In the genomic region with DNA sequence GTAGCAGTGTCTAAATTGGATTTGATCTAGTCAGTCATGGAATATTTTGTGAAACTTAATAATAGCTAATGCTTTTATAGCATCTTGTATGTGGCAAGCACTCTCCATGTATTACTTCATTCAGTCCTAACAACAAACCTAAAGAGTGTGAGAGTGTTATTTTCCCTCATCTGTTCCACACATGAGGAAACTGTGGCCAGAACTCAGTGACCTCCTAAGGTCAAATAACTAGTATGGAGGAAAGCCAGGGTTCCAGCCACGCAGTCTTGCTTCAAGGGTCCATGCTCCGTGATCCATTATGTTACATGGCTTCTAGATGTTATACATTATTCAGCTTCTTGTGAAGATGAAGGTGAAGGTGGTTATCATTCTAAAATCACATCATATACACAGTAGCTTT, we compare ENCODE assay signal across 14 cellular contexts. TPM values are rescaled to one million over a fixed set of nuclear protein-coding genes. Genes with fewer than 3 reads are reported as not detected.
DNase-seq lines count a peak whose midpoint lies in the region; ATAC-seq and TF ChIP-seq lines count a peak whose summit lies in the region.
"Had no signal": no experiment of that assay in that cellular context is flagged by ENCODE, and none has a peak within 500 bp of the region (broad histone marks: within the 10 kb centered on the region; RNA-seq: fewer than 3 reads in every experiment).

No MANE protein-coding gene starts in this region.

- H3K4me3 Mint-ChIP-seq in activated CD8-positive, alpha-beta T cell treated with anti-CD3 and anti-CD28 coated beads for 36 hours = no peak overlapping the region
- H3K4me3 Mint-ChIP-seq: activated CD8-positive, alpha-beta T cell treated with anti-CD3 and anti-CD28 coated beads, Interleukin-2, amount 10 ng/mL, durations not matched to agents 7 days and 5 days; activated naive CD8-positive, alpha-beta T cell treated with anti-CD3 and anti-CD28 coated beads, Interleukin-2, amount 10 ng/mL, durations not matched to agents 7 days and 5 days; activated T-cell treated with anti-CD3 and anti-CD28 coated beads, Interleukin-2, amount 50 U/mL, for 72 hours; H9 had no signal

- H3K9me3 Mint-ChIP-seq in activated CD8-positive, alpha-beta T cell treated with anti-CD3 and anti-CD28 coated beads for 36 hours = peaks cover 2% of the 10 kb centered on the region
- H3K9me3 Mint-ChIP-seq: H9 had no signal

- H3K27me3 Mint-ChIP-seq in activated CD8-positive, alpha-beta T cell treated with anti-CD3 and anti-CD28 coated beads for 36 hours = no peaks in the 10 kb centered on the region
- H3K27me3 Mint-ChIP-seq: activated naive CD8-positive, alpha-beta T cell treated with anti-CD3 and anti-CD28 coated beads, Interleukin-2, amount 10 ng/mL, durations not matched to agents 7 days and 5 days had no signal

- intact Hi-C loops in activated CD8-positive, alpha-beta T cell treated with anti-CD3 and anti-CD28 coated beads for 36 hours (cut with micrococcal nuclease) = no loop called here

- H2AFZ ChIP-seq in fibroblast of lung (ENCODE audit: low read length) = no peak overlapping the region

- DNase-seq in BJ (ENCODE audit: low read depth) = peak; percentile 51
- DNase-seq in fibroblast of lung (ENCODE audit: low read depth in 2 of 2) = peak; percentile 20 to 79
- DNase-seq in retina = peak; percentile 10
- no peak for DNase-seq in activated CD8-positive, alpha-beta T cell treated with anti-CD3 and anti-CD28 coated beads for 36 hours
- DNase-seq: activated CD8-positive, alpha-beta T cell treated with anti-CD3 and anti-CD28 coated beads, Interleukin-2, amount 10 ng/mL, durations not matched to agents 7 days and 5 days; activated naive CD8-positive, alpha-beta T cell treated with anti-CD3 and anti-CD28 coated beads, Interleukin-2, amount 10 ng/mL, durations not matched to agents 7 days and 5 days; activated T-cell treated with anti-CD3 and anti-CD28 coated beads, Interleukin-2, amount 50 U/mL, for 72 hours; H9; kidney glomerular epithelial cell; right lobe of liver; SHP77 had no signal

- ATAC-seq in HG02610 (IDR thresholded peaks at IDR 0.05; ENCODE audit: unreplicated experiment) (no peak), GM19455 (IDR thresholded peaks at IDR 0.05; ENCODE audit: unreplicated experiment) (no peak)
- ATAC-seq in activated CD8-positive, alpha-beta T cell treated with anti-CD3 and anti-CD28 coated beads for 36 hours = no peak
- ATAC-seq: activated CD8-positive, alpha-beta T cell treated with anti-CD3 and anti-CD28 coated beads, Interleukin-2, amount 10 ng/mL, durations not matched to agents 7 days and 5 days; activated T-cell treated with anti-CD3 and anti-CD28 coated beads, Interleukin-2, amount 50 U/mL, for 72 hours; right lobe of liver had no signal

- peaks cover 22% of the 10 kb centered on the region for H3K4me1 ChIP-seq in HUES64 (ENCODE audit: insufficient read depth, low read length)
- no peaks in the 10 kb centered on the region for H3K4me1 ChIP-seq in fibroblast of lung (ENCODE audit: control insufficient read depth, extremely low read depth, insufficient read depth, low read length)
- H3K4me1 ChIP-seq: right lobe of liver had no signal

- 95% methylated on average over 2 of the region's 2 CpGs for WGBS in HUES64

- no peak overlapping the region for H3K27ac Mint-ChIP-seq in activated CD8-positive, alpha-beta T cell treated with anti-CD3 and anti-CD28 coated beads for 36 hours
- H3K27ac Mint-ChIP-seq: activated CD8-positive, alpha-beta T cell treated with anti-CD3 and anti-CD28 coated beads, Interleukin-2, amount 10 ng/mL, durations not matched to agents 7 days and 5 days; activated naive CD8-positive, alpha-beta T cell treated with anti-CD3 and anti-CD28 coated beads, Interleukin-2, amount 10 ng/mL, durations not matched to agents 7 days and 5 days; activated T-cell treated with anti-CD3 and anti-CD28 coated beads, Interleukin-2, amount 50 U/mL, for 72 hours had no signal

- no peak overlapping the region for H3K4me3 ChIP-seq in BJ (ENCODE audit: low read depth, low read length)
- no peak overlapping the region for H3K4me3 ChIP-seq in HUES64 (ENCODE audit: low read length)
- H3K4me3 ChIP-seq in fibroblast of lung (replicated peaks in 1 of 4; ENCODE audit: control extremely low read depth in 1 of 4, insufficient read depth in 1 of 4, low read depth in 3 of 4, low read length in 4 of 4) = no peak overlapping the region
- H3K4me3 ChIP-seq: right lobe of liver had no signal

- TF ChIP-seq CTCF in BJ (IDR thresholded peaks at IDR 0.05; ENCODE audit: insufficient read depth, low read depth, low read length) (no peak), fibroblast of lung (conservative IDR thresholded peaks at IDR 0.05 in 1 of 2, IDR thresholded peaks at IDR 0.05 in 1 of 2; ENCODE audit: low read depth in 1 of 2, low read length in 2 of 2) (no peak)
- TF ChIP-seq CTCF in activated CD8-positive, alpha-beta T cell treated with anti-CD3 and anti-CD28 coated beads for 36 hours (IDR thresholded peaks at IDR 0.05) = no peak

- H3K36me3 Mint-ChIP-seq in activated CD8-positive, alpha-beta T cell treated with anti-CD3 and anti-CD28 coated beads for 36 hours (ENCODE audit: low read depth) = peaks cover 10% of the 10 kb centered on the region

- H3K36me3 ChIP-seq in BJ (ENCODE audit: control insufficient read depth, insufficient read depth, low read length) (peaks cover 2% of the 10 kb centered on the region; the same call in 1 of the 2 replicates), HUES64 (ENCODE audit: insufficient read depth, low read length) (no peaks in the 10 kb centered on the region), fibroblast of lung (ENCODE audit: control insufficient read depth, insufficient read depth, low read length) (no peaks in the 10 kb centered on the region)
- H3K36me3 ChIP-seq: right lobe of liver had no signal

- H3K9ac ChIP-seq in HUES64 (ENCODE audit: low read depth, low read length) (no peak overlapping the region), fibroblast of lung (ENCODE audit: insufficient read depth, low read length) (no peak overlapping the region)

- H3K79me2 ChIP-seq in fibroblast of lung (ENCODE audit: control insufficient read depth, insufficient read depth, low read length) = no peaks in the 10 kb centered on the region

- CTCF ChIA-PET in BJ (lab: Yijun Ruan, JAX) = interaction anchor here (1.6 to 1.7 kb wide), 2 partner anchors 16 to 37 kb away, joined by 3 to 4 read pairs; no protein-coding TSS in a partner anchor
- CTCF ChIA-PET in activated CD8-positive, alpha-beta T cell treated with anti-CD3 and anti-CD28 coated beads for 36 hours (lab: Charles Lee) = no interaction called here

- no peaks in the 10 kb centered on the region for H4K20me1 ChIP-seq in fibroblast of lung (ENCODE audit: control insufficient read depth, extremely low read depth, insufficient read depth, low read length)

- no peaks in the 10 kb centered on the region for H3K9me3 ChIP-seq in HUES64 (ENCODE audit: insufficient read depth, low read depth, low read length)
- no peaks in the 10 kb centered on the region for H3K9me3 ChIP-seq in fibroblast of lung (ENCODE audit: control insufficient read depth, insufficient read depth, low read depth, low read length)
- H3K9me3 ChIP-seq: right lobe of liver had no signal

- no peak overlapping the region for H3K4me2 ChIP-seq in fibroblast of lung (ENCODE audit: extremely low read depth, insufficient read depth, low read length)

- POLR2A ChIA-PET in BJ (lab: Charles Lee) = interaction anchor here (0.6 kb wide), 1 partner anchor 33 kb away, joined by 3 read pairs; no protein-coding TSS in a partner anchor
- POLR2A ChIA-PET in activated CD8-positive, alpha-beta T cell treated with anti-CD3 and anti-CD28 coated beads for 36 hours (lab: Charles Lee) = no interaction called here

- H3K27ac ChIP-seq in HUES64 (ENCODE audit: low read depth, low read length) (peak overlapping the region; percentile 72; the same call in 1 of the 2 replicates), fibroblast of lung (ENCODE audit: insufficient read depth, low read length) (no peak overlapping the region)
- H3K27ac ChIP-seq: right lobe of liver had no signal

- no peaks in the 10 kb centered on the region for H3K4me1 Mint-ChIP-seq in activated CD8-positive, alpha-beta T cell treated with anti-CD3 and anti-CD28 coated beads for 36 hours (ENCODE audit: low read depth)
- H3K4me1 Mint-ChIP-seq: activated naive CD8-positive, alpha-beta T cell treated with anti-CD3 and anti-CD28 coated beads, Interleukin-2, amount 10 ng/mL, durations not matched to agents 7 days and 5 days had no signal

- no peaks in the 10 kb centered on the region for H3K27me3 ChIP-seq in BJ (ENCODE audit: control insufficient read depth, insufficient read depth, low read length)
- no peaks in the 10 kb centered on the region for H3K27me3 ChIP-seq in HUES64 (ENCODE audit: insufficient read depth, low read length)
- H3K27me3 ChIP-seq in fibroblast of lung (ENCODE audit: control insufficient read depth, insufficient read depth, low read length) = no peaks in the 10 kb centered on the region
- H3K27me3 ChIP-seq: right lobe of liver had no signal

RNA-seq across cellular contexts. Expression of a gene that starts 45.5 kb away (rescaled TPM):
- 127 and 167 TPM in 2 replicates for polyA plus RNA-seq in BJ (2011; rRNA removed)
- 95.1 and 129 TPM in 2 replicates for polyA minus RNA-seq in BJ (2011; rRNA and poly(A)+ RNA removed)
- polyA plus RNA-seq in HUES64 (2013, experiment 1 of 2) = 22.7 TPM
- 25.7 TPM for polyA plus RNA-seq in HUES64 (2013, experiment 2 of 2)
- 170 and 216 TPM in 2 replicates for total RNA-seq in fibroblast of lung
- 171 and 188 TPM in 2 replicates for polyA plus RNA-seq in fibroblast of lung
- polyA plus RNA-seq in fibroblast of lung (2012) = 107 and 118 TPM in 2 replicates
- polyA minus RNA-seq in fibroblast of lung (ENCODE audit: low replicate concordance) = 120 and 175 TPM in 2 replicates
- total RNA-seq in activated CD8-positive, alpha-beta T cell treated with anti-CD3 and anti-CD28 coated beads for 36 hours = 10 to 100 TPM; 13.3 to 14.9 TPM

Comparison
In these comparisons a context has a peak if more than half of its experiments do, and no peak if none do; other contexts are left out.
1. RNA of a gene that starts 45.5 kb away (total RNA-seq): 170 to 216 TPM in fibroblast of lung; 13.3 to 14.9 TPM in activated CD8-positive, alpha-beta T cell treated with anti-CD3 and anti-CD28 coated beads for 36 hours; every median in the first group is over 10 times any median in the second.